ENCODE assay signal across 8 cellular contexts in the genomic region with DNA sequence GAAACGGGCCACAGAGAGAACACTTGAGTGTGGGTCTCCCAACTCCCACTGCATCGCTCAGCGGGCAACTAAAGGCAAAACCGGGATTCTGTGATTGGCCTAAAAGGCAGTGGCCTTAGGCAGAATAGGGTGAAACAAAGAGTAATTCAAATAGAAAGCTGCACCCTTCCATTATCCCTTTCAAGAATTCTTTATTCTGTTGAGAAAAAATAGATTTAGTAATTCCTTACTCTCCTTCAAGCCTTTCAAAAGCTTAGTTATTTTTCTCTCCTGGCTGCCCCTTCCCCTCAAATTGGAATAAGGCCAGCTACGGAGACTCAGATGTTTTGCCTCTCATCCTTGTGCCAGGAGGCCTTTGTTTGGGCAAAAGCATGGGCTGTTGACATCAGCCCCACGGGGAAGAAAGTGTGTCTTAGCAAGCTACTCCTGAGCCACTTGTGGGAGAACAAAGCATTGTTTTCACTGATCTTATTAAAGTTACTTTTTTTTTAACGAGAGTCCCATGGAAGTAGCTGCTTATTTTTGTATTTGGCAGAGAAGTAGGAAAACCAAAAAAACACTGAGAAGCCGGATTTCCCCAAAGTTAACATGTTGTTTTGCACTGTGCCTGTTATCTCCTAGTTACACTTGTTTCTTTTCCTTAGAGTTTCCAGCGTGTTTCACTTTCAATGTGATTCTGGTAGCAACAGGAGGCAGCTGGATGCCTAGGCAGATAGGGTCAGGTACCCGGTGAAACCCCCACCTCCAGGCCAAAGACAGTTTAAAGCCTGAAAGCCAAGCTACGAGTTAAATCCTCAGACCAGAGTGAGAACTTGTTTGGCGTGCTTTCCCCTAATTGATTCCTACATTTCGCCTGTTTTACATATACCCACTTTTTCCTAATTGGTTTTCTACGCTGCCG. TPM values are rescaled to one million over a fixed set of nuclear protein-coding genes. Genes with fewer than 3 reads are reported as not detected.
DNase-seq lines count a peak whose midpoint lies in the region; ATAC-seq lines count a peak whose summit lies in the region.

No MANE protein-coding gene starts in this region.

- no peaks in the 10 kb centered on the region for H3K27me3 ChIP-seq in iPS DF 6.9 (ENCODE audit: control insufficient read depth, insufficient read depth, low read length)
- no peaks in the 10 kb centered on the region for H3K27me3 ChIP-seq in skeletal muscle tissue (ENCODE audit: control insufficient read depth in 3 of 3, insufficient read depth in 3 of 3, low read length in 3 of 3)

- H3K4me3 Mint-ChIP-seq in activated T-cell treated with anti-CD3 and anti-CD28 coated beads, Interleukin-2, amount 50 U/mL, for 72 hours: peak overlapping the region; percentile 90 to 96

- H3K9me3 ChIP-seq in iPS DF 6.9 (ENCODE audit: control insufficient read depth, insufficient read depth, low read length) (no peaks in the 10 kb centered on the region), skeletal muscle tissue (ENCODE audit: control insufficient read depth in 3 of 3, low read length in 3 of 3) (no peaks in the 10 kb centered on the region)

- H3K27ac ChIP-seq in iPS DF 6.9 (ENCODE audit: low read length): no peak overlapping the region
- peak overlapping the region; percentile 81 for H3K27ac ChIP-seq in skeletal muscle tissue (ENCODE audit: low read depth, low read length)

- no CpG with 5 or more reads among the region's 15 CpGs for WGBS in iPS DF 6.9 (ENCODE audit: insufficient coverage, insufficient read length)

- H3K4me1 ChIP-seq in iPS DF 6.9 (ENCODE audit: control insufficient read depth, insufficient read depth, low read length) (peaks cover 2% of the 10 kb centered on the region; the same call in 1 of the 2 replicates), skeletal muscle tissue (ENCODE audit: control insufficient read depth in 3 of 3, insufficient read depth in 3 of 3, low read length in 3 of 3) (peaks cover 28 to 44% (median 34%) of the 10 kb centered on the region in 3 donors)

- DNase-seq in NCI-H1417 (lab: John Stamatoyannopoulos, UW) (peak; percentile 12 to 86 (median 59)), NCI-H1417 treated with DMSO at 0.1 percent for 48 hours (lab: John Stamatoyannopoulos, UW) (no peak), iPS DF 6.9 (ENCODE audit: low read depth, low spot score) (no peak), cortex of kidney (lab: John Stamatoyannopoulos, UW) (no peak)
- no peak for DNase-seq in activated T-cell treated with anti-CD3 and anti-CD28 coated beads, Interleukin-2, amount 50 U/mL, for 72 hours

- H3K27me3 Mint-ChIP-seq in activated T-cell treated with anti-CD3 and anti-CD28 coated beads, Interleukin-2, amount 50 U/mL, for 72 hours (ENCODE audit: low read depth): no peaks in the 10 kb centered on the region

- H3K4me1 Mint-ChIP-seq in activated T-cell treated with anti-CD3 and anti-CD28 coated beads, Interleukin-2, amount 50 U/mL, for 72 hours (ENCODE audit: low read depth): peaks cover 49% of the 10 kb centered on the region

- H3K9ac ChIP-seq in skeletal muscle tissue (ENCODE audit: low read depth in 1 of 3, low read length in 3 of 3): peak overlapping the region; percentile 67 to 97 (median 84)

- H3K9me3 Mint-ChIP-seq in activated T-cell treated with anti-CD3 and anti-CD28 coated beads, Interleukin-2, amount 50 U/mL, for 72 hours: no peaks in the 10 kb centered on the region

- H3K4me3 ChIP-seq in iPS DF 6.9 (ENCODE audit: low read length): peak overlapping the region; percentile 84; the same call in 1 of the 2 replicates
- peak overlapping the region; percentile 69 to 85 (median 85) for H3K4me3 ChIP-seq in skeletal muscle tissue (ENCODE audit: low read length in 3 of 3)

- no peak for ATAC-seq in activated T-cell treated with anti-CD3 and anti-CD28 coated beads, Interleukin-2, amount 50 U/mL, for 72 hours (replicated peaks in 1 of 2)
- no peak for ATAC-seq in GM18520 (IDR thresholded peaks at IDR 0.05; ENCODE audit: unreplicated experiment)
- no peak for ATAC-seq in HG02981 (IDR thresholded peaks at IDR 0.05; ENCODE audit: unreplicated experiment)

- H3K27ac Mint-ChIP-seq in activated T-cell treated with anti-CD3 and anti-CD28 coated beads, Interleukin-2, amount 50 U/mL, for 72 hours: peak overlapping the region; percentile 94

- peaks cover 22 to 29% of the 10 kb centered on the region in 2 donors for H3K36me3 Mint-ChIP-seq in activated T-cell treated with anti-CD3 and anti-CD28 coated beads, Interleukin-2, amount 50 U/mL, for 72 hours (ENCODE audit: insufficient read depth in 2 of 2)

- H3K36me3 ChIP-seq in iPS DF 6.9 (ENCODE audit: control insufficient read depth, insufficient read depth, low read length) (no peaks in the 10 kb centered on the region), skeletal muscle tissue (ENCODE audit: control insufficient read depth in 3 of 3, insufficient read depth in 3 of 3, low read length in 3 of 3) (peaks cover 0 to 2% (median 2%) of the 10 kb centered on the region in 3 donors)

RNA-seq across cellular contexts. Expression of gene ST6GAL1, which starts 2.2 kb away (rescaled TPM):
- total RNA-seq in activated T-cell treated with anti-CD3 and anti-CD28 coated beads, Interleukin-2, amount 50 U/mL, for 72 hours: 100 to 1,000 TPM in 1 of 2 donors, 10 to 100 TPM in 1; 98.1 to 104 TPM
- 16.7 TPM for total RNA-seq in skeletal muscle tissue

Comparison
In these comparisons a context has a peak if more than half of its experiments do, and no peak if none do; other contexts are left out.
1. DNase-seq: peak in NCI-H1417 (3 of 3); none in NCI-H1417 treated with DMSO at 0.1 percent for 48 hours (single experiment), activated T-cell treated with anti-CD3 and anti-CD28 coated beads, Interleukin-2, amount 50 U/mL, for 72 hours (0 of 2), iPS DF 6.9 (single experiment) and cortex of kidney (single experiment).